8 cellular contexts compared by ENCODE assay signal in the genomic region with DNA sequence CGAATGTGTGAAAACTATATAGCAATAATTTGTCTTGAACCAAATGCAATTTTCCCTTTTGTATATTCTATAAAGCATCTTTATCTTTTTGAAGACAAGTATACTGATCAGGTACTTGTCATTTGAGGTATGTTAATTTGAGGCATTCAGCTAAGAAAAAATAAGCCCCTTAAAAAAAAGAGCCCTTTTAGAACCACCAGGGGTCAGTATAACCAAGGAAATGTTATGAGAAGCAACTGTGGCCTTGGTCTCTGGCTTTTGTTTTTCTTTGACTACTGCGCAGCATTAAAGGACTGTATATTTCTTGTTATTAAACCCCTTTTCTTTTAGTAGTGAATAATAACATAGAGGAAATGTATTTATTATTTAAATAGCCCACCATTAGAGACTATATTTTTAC. TPM values are rescaled to one million over a fixed set of nuclear protein-coding genes. Genes with fewer than 3 reads are reported as not detected.
A peak's percentile ranks its signal among the peaks of the same experiment; 100 is the strongest.
DNase-seq lines count a peak whose midpoint lies in the region; ATAC-seq, FAIRE-seq and TF ChIP-seq lines count a peak whose summit lies in the region.

No MANE protein-coding gene starts in this region.

- H3K79me1 ChIP-seq in H1 (ENCODE audit: low read depth, low read length), result no peaks in the 10 kb centered on the region

- H3K23me2 ChIP-seq in H1 (ENCODE audit: low read depth, low read length), result no peaks in the 10 kb centered on the region; the same call in 1 of the 2 replicates

- H3K36me3 ChIP-seq in Karpas-422 (ENCODE audit: insufficient read depth, low read length) (no peaks in the 10 kb centered on the region), Panc1 (ENCODE audit: control insufficient read depth, insufficient read depth, low read length) (0 out of 2 replicates have a peak, but pooled peaks cover 2% of the 10 kb centered on the region), H1 (ENCODE audit: control insufficient read depth in 2 of 4, insufficient read depth in 4 of 4, low read length in 3 of 4) (no peaks in the 10 kb centered on the region)

- POLR2A ChIA-PET in Panc1 (lab: Charles Lee), result no interaction called here
- POLR2A ChIA-PET in H1 (lab: Charles Lee; ENCODE audit: partially characterized antibody), result no interaction called here

- H3K14ac ChIP-seq in H1 (ENCODE audit: insufficient read length), result no peak overlapping the region

- 44% methylated on average over 2 of the region's 2 CpGs; no CpG with 5 or more reads in 1 of the 2 experiments for WGBS in H1 (ENCODE audit: extremely low coverage in 1 of 2, insufficient coverage in 1 of 2, insufficient read length in 1 of 2, insufficient replicate concordance in 2 of 2, low coverage in 1 of 2, low lambda C conversion rate in 2 of 2, missing lambda C conversion rate in 1 of 2), 2 experiments

- H2AK5ac ChIP-seq in H1 (ENCODE audit: low read depth, low read length), result no peak overlapping the region

- H3K9me3 ChIP-seq in Karpas-422 (ENCODE audit: low read length), result no peaks in the 10 kb centered on the region
- no peaks in the 10 kb centered on the region for H3K9me3 ChIP-seq in Panc1 (ENCODE audit: control insufficient read depth, insufficient read depth, low read depth, low read length)
- no peaks in the 10 kb centered on the region for H3K9me3 ChIP-seq in H1 (ENCODE audit: insufficient read depth in 2 of 2, low read depth in 1 of 2, low read length in 1 of 2)

- peak; percentile 90 to 92 for TF ChIP-seq RAD21 in H1 (IDR thresholded peaks at IDR 0.05 in 1 of 2, conservative IDR thresholded peaks at IDR 0.05 in 1 of 2; ENCODE audit: low read depth in 2 of 2, low read length in 2 of 2)

- H3K18ac ChIP-seq in H1 (ENCODE audit: extremely low read depth, low read length), result no peak overlapping the region

- no peak overlapping the region for H4K5ac ChIP-seq in H1 (ENCODE audit: insufficient read length, low read depth, low read length)

- H3K4me3 ChIP-seq in Karpas-422 (ENCODE audit: low read length) (no peak overlapping the region), Panc1 (ENCODE audit: low read depth in 2 of 2, low read length in 2 of 2) (no peak overlapping the region), H1 (ENCODE audit: extremely low read depth in 1 of 4, insufficient read depth in 2 of 4, low read depth in 3 of 4, low read length in 4 of 4) (no peak overlapping the region)

- H2BK15ac ChIP-seq in H1 (ENCODE audit: low read length), result no peak overlapping the region

- H3K27me3 ChIP-seq in Karpas-422 (ENCODE audit: low read length), result no peaks in the 10 kb centered on the region
- no peaks in the 10 kb centered on the region for H3K27me3 ChIP-seq in Panc1 (ENCODE audit: control insufficient read depth, insufficient read depth, low read length)
- H3K27me3 ChIP-seq in H1 (replicated peaks in 1 of 4; ENCODE audit: control insufficient read depth in 3 of 4, extremely low read depth in 1 of 4, insufficient read depth in 3 of 4, low read length in 3 of 4), result no peaks in the 10 kb centered on the region

- in situ Hi-C loops in Panc1 (cut with HindIII; ENCODE audit: low pct_unique_long_range_greater_than_20kb, low sequenced_read_pairs), result no loop called here

- no TSS peak for BruUV-seq in Panc1 (replicated peaks; lab: Mats Ljungman, UMichigan)

- H2BK5ac ChIP-seq in H1 (ENCODE audit: low read depth, low read length), result no peak overlapping the region

- no peaks in the 10 kb centered on the region for H3K4me1 ChIP-seq in Karpas-422 (ENCODE audit: low read length)
- H3K4me1 ChIP-seq in Panc1 (ENCODE audit: control insufficient read depth, insufficient read depth, low read length), result no peaks in the 10 kb centered on the region
- no peaks in the 10 kb centered on the region for H3K4me1 ChIP-seq in H1 (replicated peaks in 1 of 4; ENCODE audit: control insufficient read depth in 3 of 4, insufficient read depth in 4 of 4, low read length in 3 of 4)

- no peaks in the 10 kb centered on the region for H4K20me1 ChIP-seq in Karpas-422 (ENCODE audit: insufficient read depth, low read depth, low read length)
- H4K20me1 ChIP-seq in H1 (replicated peaks in 1 of 2; ENCODE audit: control insufficient read depth in 1 of 2, insufficient read depth in 2 of 2, low read length in 2 of 2), result peaks cover 0 to 1% of the 10 kb centered on the region in 2 experiments

- H3K9ac ChIP-seq in Karpas-422 (ENCODE audit: low read length) (no peak overlapping the region), H1 (replicated peaks in 1 of 4; ENCODE audit: extremely low read depth in 1 of 4, low read depth in 3 of 4, low read length in 3 of 4) (no peak overlapping the region)

- FAIRE-seq in H1 (lab: Jason Lieb, UNC), result peak; percentile 45

- H3K9me2 ChIP-seq in Karpas-422 (replicated peaks; ENCODE audit: insufficient read depth, low read length), result no peaks in the 10 kb centered on the region

- H3K4ac ChIP-seq in H1 (replicated peaks; ENCODE audit: insufficient read length, low read depth, low read length), result no peak overlapping the region

- H3K4me2 ChIP-seq in Karpas-422 (ENCODE audit: low read depth, low read length, poor library complexity, severe bottlenecking), result no peak overlapping the region
- H3K4me2 ChIP-seq in H1 (ENCODE audit: insufficient read depth in 1 of 2, low read depth in 2 of 2, low read length in 2 of 2), result no peak overlapping the region

- H2BK20ac ChIP-seq in H1 (ENCODE audit: low read length), result no peak overlapping the region

- TF ChIP-seq POLR2A in H1 (IDR thresholded peaks at IDR 0.05; ENCODE audit: control extremely low read depth in 1 of 2, low read depth in 2 of 2, low read length in 2 of 2), result no peak

- no peak for TF ChIP-seq EP300 in H1 (IDR thresholded peaks at IDR 0.05; ENCODE audit: borderline replicate concordance in 1 of 2, low read depth in 2 of 2, low read length in 2 of 2)

- intact Hi-C loops in Panc1 (cut with micrococcal nuclease; ENCODE audit: unreplicated experiment), result loop anchor here (5.0 kb wide), 1 partner anchor 1473 kb away; no protein-coding TSS in a partner anchor

- no peak overlapping the region for H3K27ac ChIP-seq in Karpas-422 (ENCODE audit: low read length)
- H3K27ac ChIP-seq in Panc1 (ENCODE audit: low read length), result no peak overlapping the region
- no peak overlapping the region for H3K27ac ChIP-seq in H1 (ENCODE audit: low read depth, low read length)

- H2BK12ac ChIP-seq in H1 (ENCODE audit: low read depth, low read length), result no peak overlapping the region

- H3K79me2 ChIP-seq in Karpas-422 (ENCODE audit: low read length) (no peaks in the 10 kb centered on the region), H1 (ENCODE audit: control insufficient read depth in 1 of 2, insufficient read depth in 2 of 2, low read length in 2 of 2) (no peaks in the 10 kb centered on the region)

- CTCF ChIA-PET in Panc1 (lab: Charles Lee), result interaction anchor here (0.8 to 0.9 kb wide), 2 partner anchors 85 to 1470 kb away, joined by 3 to 5 read pairs; a partner anchor contains a TSS
- CTCF ChIA-PET in H1 (lab: Charles Lee; ENCODE audit: partially characterized antibody), result interaction anchor here (0.6 to 7.7 kb wide), 28 partner anchors 10 to 1492 kb away, joined by 3 to 104 read pairs (median 3); a partner anchor contains a TSS

- peak; percentile 78; the same call in 1 of the 2 replicates for TF ChIP-seq CTCF in Panc1 (IDR thresholded peaks at IDR 0.05)
- peak in 2 of 3 experiments; percentile 56 to 62; a peak in 2 of 4 replicates for TF ChIP-seq CTCF in H1 (IDR thresholded peaks at IDR 0.05; ENCODE audit: control extremely low read depth in 1 of 3, insufficient read depth in 1 of 3, low read depth in 1 of 3, low read length in 3 of 3)

- no peak overlapping the region for H4K91ac ChIP-seq in H1 (replicated peaks; ENCODE audit: insufficient read length, low read length)

- H3K56ac ChIP-seq in H1 (replicated peaks; ENCODE audit: insufficient read length, low read depth, low read length), result no peak overlapping the region

- H4K8ac ChIP-seq in H1 (ENCODE audit: extremely low read depth, insufficient read depth, low read length), result no peak overlapping the region

- ATAC-seq in GM21390 (IDR thresholded peaks at IDR 0.05; ENCODE audit: unreplicated experiment) (peak; percentile 70), Panc1 (peak; percentile 75; the same call in 1 of the 2 replicates)

- no peak overlapping the region for H2BK120ac ChIP-seq in H1 (replicated peaks; ENCODE audit: low read depth, low read length)

- peak; percentile 77 for DNase-seq in EH (ENCODE audit: low read depth)
- peak; percentile 89 for DNase-seq in Karpas-422
- no peak for DNase-seq in Panc1 (ENCODE audit: low read depth, low spot score)
- no peak for DNase-seq in H1 (ENCODE audit: low read depth in 1 of 2, low spot score in 2 of 2)
- DNase-seq in middle frontal gyrus (ENCODE audit: extremely low spot score, low spot score), result peak; percentile 46
- DNase-seq in effector CD8-positive, alpha-beta T cell (lab: John Stamatoyannopoulos, UW), result no peak
- no peak for DNase-seq in activated CD4-positive, CD25-positive, alpha-beta regulatory T cell treated with anti-CD3 and anti-CD28 coated beads, Interleukin-2, amount 50 U/mL, for 72 hours

- H2AFZ ChIP-seq in Karpas-422 (ENCODE audit: low read length) (no peak overlapping the region), H1 (ENCODE audit: low read length) (no peak overlapping the region)

- no peak overlapping the region for H3K23ac ChIP-seq in H1 (ENCODE audit: insufficient read length)

TF ChIP-seq in H1, 55 proteins besides CTCF, POLR2A, EP300 and RAD21 (continues in another document):
- TF ChIP-seq, protein P1, sequence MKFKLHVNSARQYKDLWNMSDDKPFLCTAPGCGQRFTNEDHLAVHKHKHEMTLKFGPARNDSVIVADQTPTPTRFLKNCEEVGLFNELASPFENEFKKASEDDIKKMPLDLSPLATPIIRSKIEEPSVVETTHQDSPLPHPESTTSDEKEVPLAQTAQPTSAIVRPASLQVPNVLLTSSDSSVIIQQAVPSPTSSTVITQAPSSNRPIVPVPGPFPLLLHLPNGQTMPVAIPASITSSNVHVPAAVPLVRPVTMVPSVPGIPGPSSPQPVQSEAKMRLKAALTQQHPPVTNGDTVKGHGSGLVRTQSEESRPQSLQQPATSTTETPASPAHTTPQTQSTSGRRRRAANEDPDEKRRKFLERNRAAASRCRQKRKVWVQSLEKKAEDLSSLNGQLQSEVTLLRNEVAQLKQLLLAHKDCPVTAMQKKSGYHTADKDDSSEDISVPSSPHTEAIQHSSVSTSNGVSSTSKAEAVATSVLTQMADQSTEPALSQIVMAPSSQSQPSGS (IDR thresholded peaks at IDR 0.05; ENCODE audit: low read length), result no peak
- no peak for TF ChIP-seq SP2 (IDR thresholded peaks at IDR 0.05; ENCODE audit: low read length)

RNA-seq across cellular contexts. Expression of a gene that starts 43.1 kb away (rescaled TPM):
- total RNA-seq in Karpas-422 (2014; rRNA removed; shearing (Covaris generic); ENCODE audit: low replicate concordance), result 0.22 TPM in 1 of 2 replicates, not detected in the other
- 46.1 TPM for total RNA-seq in Panc1 (2021; ENCODE audit: unreplicated experiment)
- polyA plus RNA-seq in Panc1 (2012; ENCODE audit: insufficient read length), result 14.5 TPM
- total RNA-seq in H1 (2021; fragmentation: NEBNext Ultra II Directional; extraction: Animal tissue kit (Norgen Biotek cat#: 25700)), result 4.9 and 5.3 TPM in 2 replicates
- 0.94 and 1.4 TPM in 2 replicates for polyA plus RNA-seq in H1 (2011; rRNA removed)
- 1.4 TPM for polyA plus RNA-seq in H1 (2011; cell fraction: cytosol; rRNA removed)
- 1.1 TPM for polyA plus RNA-seq in H1 (2011; cell fraction: nucleus; rRNA removed)
- 0.95 to 2.1 TPM (median 1.5 TPM) in 4 replicates for polyA plus RNA-seq in H1 (2012, experiment 1 of 2)
- polyA plus RNA-seq in H1 (2012, experiment 2 of 2), result 0.10 TPM
- polyA plus RNA-seq in H1 (2013, experiment 1 of 2), result 5.9 TPM
- polyA plus RNA-seq in H1 (2013, experiment 2 of 2), result 4.8 TPM
- polyA minus RNA-seq in H1 (2011; rRNA and poly(A)+ RNA removed), result 2.1 and 4.9 TPM in 2 replicates
- 2.0 TPM for polyA minus RNA-seq in H1 (2011; cell fraction: cytosol; rRNA and poly(A)+ RNA removed)
- 3.2 TPM for polyA minus RNA-seq in H1 (2011; cell fraction: nucleus; rRNA and poly(A)+ RNA removed)

Comparison
In these comparisons a context has a peak if more than half of its experiments do, and no peak if none do; other contexts are left out.
1. DNase-seq: peak in EH (single experiment), Karpas-422 (single experiment) and middle frontal gyrus (single experiment); none in Panc1 (single experiment), H1 (0 of 2), effector CD8-positive, alpha-beta T cell (single experiment) and activated CD4-positive, CD25-positive, alpha-beta regulatory T cell treated with anti-CD3 and anti-CD28 coated beads, Interleukin-2, amount 50 U/mL, for 72 hours (single experiment).